ENCODE assay signal across 8 cellular contexts in the genomic region with DNA sequence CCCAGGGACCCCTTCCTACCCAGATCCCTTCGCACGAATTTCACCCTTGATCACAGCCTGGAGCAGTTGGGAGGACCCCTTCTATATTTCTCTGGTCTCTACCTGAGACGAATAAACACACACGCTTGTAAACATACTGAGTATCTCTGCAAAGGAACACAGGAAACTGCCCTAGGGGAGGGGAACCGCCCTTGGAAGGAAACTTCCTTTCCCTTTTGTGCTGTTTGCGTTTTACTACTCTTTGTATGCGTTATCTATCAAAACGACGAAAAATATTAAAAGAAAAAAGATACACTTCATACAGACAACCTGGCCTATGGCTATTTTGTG. TPM values are rescaled to one million over a fixed set of nuclear protein-coding genes. Genes with fewer than 3 reads are reported as not detected.
DNase-seq lines count a peak whose midpoint lies in the region; ATAC-seq and TF ChIP-seq lines count a peak whose summit lies in the region.

No MANE protein-coding gene starts in this region.

- no peak for TF ChIP-seq CTCF in epithelial cell of proximal tubule (conservative IDR thresholded peaks at IDR 0.05; ENCODE audit: low read depth, low read length)
- TF ChIP-seq CTCF in neural progenitor cell (IDR thresholded peaks at IDR 0.05) = no peak

- H3F3A ChIP-seq in neural progenitor cell (ENCODE audit: low read depth) = peaks cover 5% of the 10 kb centered on the region

- peaks cover 19% of the 10 kb centered on the region for H4K20me1 ChIP-seq in neural progenitor cell (ENCODE audit: low read depth)

- H2AFZ ChIP-seq in neural progenitor cell (replicated peaks) = no peak overlapping the region

- H3K27me3 ChIP-seq in neural progenitor cell = no peaks in the 10 kb centered on the region

- H3K9me3 Mint-ChIP-seq in neural progenitor cell = no peaks in the 10 kb centered on the region

- H3K4me3 ChIP-seq in epithelial cell of proximal tubule (ENCODE audit: low read depth, low read length) (peak overlapping the region; percentile 83), neural progenitor cell (peak overlapping the region; percentile 78)

- H3K36me3 Mint-ChIP-seq in neural progenitor cell = peaks cover 3% of the 10 kb centered on the region

- no peaks in the 10 kb centered on the region for H3K36me3 ChIP-seq in neural progenitor cell

- peak overlapping the region; percentile 89 for H3K9ac ChIP-seq in neural progenitor cell

- DNase-seq in RKO (ENCODE audit: low spot score) (peak; percentile 34), epithelial cell of proximal tubule (ENCODE audit: low read depth) (no peak), neural progenitor cell (ENCODE audit: low spot score) (no peak), amniotic stem cell (lab: John Stamatoyannopoulos, UW) (no peak), 8988T (no peak)
- DNase-seq in activated CD4-positive, alpha-beta T cell treated with anti-CD3 and anti-CD28 coated beads for 4 hours = no peak

- H3K27me3 Mint-ChIP-seq in neural progenitor cell (ENCODE audit: insufficient read depth, low read depth) = peaks cover 6% of the 10 kb centered on the region

- H3K27ac Mint-ChIP-seq in neural progenitor cell = peak overlapping the region; percentile 25

- peaks cover 14% of the 10 kb centered on the region for H3K4me1 Mint-ChIP-seq in neural progenitor cell

- ATAC-seq in GM18867 (IDR thresholded peaks at IDR 0.05; ENCODE audit: unreplicated experiment) (peak; percentile 5), HG03139 (IDR thresholded peaks at IDR 0.05; ENCODE audit: unreplicated experiment) (no peak)

- no peaks in the 10 kb centered on the region for H3K9me3 ChIP-seq in neural progenitor cell (ENCODE audit: low read depth)

- H3K27ac ChIP-seq in neural progenitor cell = no peak overlapping the region

- peak overlapping the region; percentile 94 for H3K4me3 Mint-ChIP-seq in neural progenitor cell

- H3K4me1 ChIP-seq in neural progenitor cell = peaks cover 5% of the 10 kb centered on the region

- H3K79me2 ChIP-seq in neural progenitor cell (ENCODE audit: low read depth) = peaks cover 24% of the 10 kb centered on the region

- H3K4me2 ChIP-seq in neural progenitor cell = peak overlapping the region; percentile 97

RNA-seq across cellular contexts. Expression of gene NECAP2, which starts 0.8 kb away (rescaled TPM):
- total RNA-seq in epithelial cell of proximal tubule (118 and 131 TPM in 2 replicates), neural progenitor cell (ENCODE audit: low replicate concordance) (46.6 and 51.0 TPM in 2 replicates)

RNA-seq across cellular contexts. Expression of gene SPATA21, which starts 4.1 kb away (rescaled TPM):
- total RNA-seq in epithelial cell of proximal tubule (not detected in 2 replicates), neural progenitor cell (ENCODE audit: low replicate concordance) (not detected in 2 replicates)
